ENCODE assay signal across 1 cellular context in genomic region chrX:41530082-41530481, GRCh38.
TF ChIP-seq lines count a peak whose summit lies in the region.

No MANE protein-coding gene starts in this region.

TF ChIP-seq in A549, 52 proteins besides CTCF, POLR2A, EP300 and RAD21 (continued from another document):
- TF ChIP-seq FOSL2 (IDR thresholded peaks at IDR 0.05), result no peak
- TF ChIP-seq FOSL2 (CRISPR knock-in tag; IDR thresholded peaks at IDR 0.05), result no peak
TF ChIP-seq in A549: peak in this region for 1.
